In genomic region chr6:27617046-27617687, GRCh38 we compare ENCODE assay signal across 9 cellular contexts.
A peak's percentile ranks its signal among the peaks of the same experiment; 100 is the strongest.
DNase-seq lines count a peak whose midpoint lies in the region; ATAC-seq, FAIRE-seq and TF ChIP-seq lines count a peak whose summit lies in the region.
"Had no signal": no experiment of that assay in that cellular context is flagged by ENCODE, and none has a peak within 500 bp of the region (broad histone marks: within the 10 kb centered on the region; RNA-seq: fewer than 3 reads in every experiment).

No MANE protein-coding gene starts in this region.

- DNase-seq in A549 (ENCODE audit: low read depth in 1 of 2, low spot score in 1 of 2) (no peak), HAP-1 (ENCODE audit: low spot score in 2 of 2) (peak; percentile 11 to 25), left colon (no peak), HuH-7 (ENCODE audit: low spot score) (no peak)
- no peak for DNase-seq in activated naive CD8-positive, alpha-beta T cell treated with anti-CD3 and anti-CD28 coated beads, Interleukin-2, amount 50 U/mL, for 24 hours
- no peak for DNase-seq in effector memory CD4-positive, alpha-beta T cell
- DNase-seq: activated CD4-positive, CD25-positive, alpha-beta regulatory T cell treated with anti-CD3 and anti-CD28 coated beads, Interleukin-2, amount 50 U/mL, for 72 hours had no signal

- intact Hi-C loops in left colon (cut with DNase I, micrococcal nuclease): no loop called here

- peak overlapping the region; percentile 77 for H3K4me3 Mint-ChIP-seq in activated naive CD8-positive, alpha-beta T cell treated with anti-CD3 and anti-CD28 coated beads, Interleukin-2, amount 50 U/mL, for 24 hours

- peaks cover 13% of the 10 kb centered on the region for H3K4me1 Mint-ChIP-seq in activated naive CD8-positive, alpha-beta T cell treated with anti-CD3 and anti-CD28 coated beads, Interleukin-2, amount 50 U/mL, for 24 hours

- H3K4me3 ChIP-seq in A549 (peak overlapping the region; percentile 56), HAP-1 (peak overlapping the region; percentile 39)
- H3K4me3 ChIP-seq in effector memory CD4-positive, alpha-beta T cell (ENCODE audit: insufficient read depth, low read depth, low read length, poor library complexity, severe bottlenecking): no peak overlapping the region

- no peaks in the 10 kb centered on the region for H3K9me3 Mint-ChIP-seq in activated naive CD8-positive, alpha-beta T cell treated with anti-CD3 and anti-CD28 coated beads, Interleukin-2, amount 50 U/mL, for 24 hours

- peaks cover 61% of the 10 kb centered on the region for H3K27me3 Mint-ChIP-seq in activated naive CD8-positive, alpha-beta T cell treated with anti-CD3 and anti-CD28 coated beads, Interleukin-2, amount 50 U/mL, for 24 hours

- TF ChIP-seq CTCF in A549 (IDR thresholded peaks at IDR 0.05): no peak

- no peaks in the 10 kb centered on the region for H3K27me3 ChIP-seq in HAP-1 (ENCODE audit: low read depth)
- H3K27me3 ChIP-seq in effector memory CD4-positive, alpha-beta T cell (replicated peaks; ENCODE audit: control insufficient read depth, insufficient read depth, low read length, poor library complexity, severe bottlenecking): peaks cover 17% of the 10 kb centered on the region

- TF ChIP-seq RAD21 in A549 (conservative IDR thresholded peaks at IDR 0.05 in 1 of 2, IDR thresholded peaks at IDR 0.05 in 1 of 2): no peak

- CTCF ChIA-PET in A549 (lab: Yijun Ruan, JAX): interaction anchor here (0.6 to 3.7 kb wide), 10 partner anchors 8 to 279 kb away, joined by 3 to 27 read pairs (median 4); no protein-coding TSS in a partner anchor

- no peak overlapping the region for H3K27ac Mint-ChIP-seq in activated naive CD8-positive, alpha-beta T cell treated with anti-CD3 and anti-CD28 coated beads, Interleukin-2, amount 50 U/mL, for 24 hours

- peak overlapping the region; percentile 59 to 84 for H3K27ac ChIP-seq in A549
- H3K27ac ChIP-seq in effector memory CD4-positive, alpha-beta T cell (ENCODE audit: insufficient read depth, low read length, poor library complexity, severe bottlenecking): no peak overlapping the region

- H3K4me2 ChIP-seq in A549: peak overlapping the region; percentile 69

- no peaks in the 10 kb centered on the region for H3K9me3 ChIP-seq in A549
- H3K9me3 ChIP-seq in HAP-1: no peaks in the 10 kb centered on the region
- H3K9me3 ChIP-seq in effector memory CD4-positive, alpha-beta T cell (ENCODE audit: control insufficient read depth, low read length): no peaks in the 10 kb centered on the region

- peaks cover 3% of the 10 kb centered on the region for H3K36me3 Mint-ChIP-seq in activated naive CD8-positive, alpha-beta T cell treated with anti-CD3 and anti-CD28 coated beads, Interleukin-2, amount 50 U/mL, for 24 hours (ENCODE audit: low read depth)

- ATAC-seq in A549 (peak; percentile 72), left colon (peak; percentile 35), HG02970 (IDR thresholded peaks at IDR 0.05; ENCODE audit: low FRiP score, unreplicated experiment) (no peak), HG03521 (IDR thresholded peaks at IDR 0.05; ENCODE audit: unreplicated experiment) (no peak)
- no peak for ATAC-seq in activated naive CD8-positive, alpha-beta T cell treated with anti-CD3 and anti-CD28 coated beads, Interleukin-2, amount 50 U/mL, for 24 hours

- TF ChIP-seq EP300 in A549 (IDR thresholded peaks at IDR 0.05): no peak

- H3K4me1 ChIP-seq in A549 (peaks cover 7% of the 10 kb centered on the region; the same call in 1 of the 3 replicates), HAP-1 (peaks cover 5% of the 10 kb centered on the region; the same call in 1 of the 2 replicates)
- peaks cover 6% of the 10 kb centered on the region for H3K4me1 ChIP-seq in effector memory CD4-positive, alpha-beta T cell (ENCODE audit: control insufficient read depth, insufficient read depth, low read length, poor library complexity, severe bottlenecking)

- no peaks in the 10 kb centered on the region for H3K36me3 ChIP-seq in HAP-1 (replicated peaks)
- H3K36me3 ChIP-seq in effector memory CD4-positive, alpha-beta T cell (ENCODE audit: control insufficient read depth, insufficient read depth, low read length): no peaks in the 10 kb centered on the region

- in situ Hi-C loops in HAP-1 (cut with MboI; ENCODE audit: low sequenced_read_pairs): no loop called here

- FAIRE-seq in A549 (lab: Jason Lieb, UNC): no peak

- TF ChIP-seq POLR2A in A549 (IDR thresholded peaks at IDR 0.05; ENCODE audit: low read length): no peak

- POLR2A ChIA-PET in A549 (lab: Yijun Ruan, JAX): interaction anchor here (0.9 to 1.7 kb wide), 6 partner anchors 11 to 135 kb away, joined by 3 to 7 read pairs (median 4); no protein-coding TSS in a partner anchor

- 3% methylated on average over 18 of the region's 18 CpGs for WGBS in A549 (ENCODE audit: missing lambda C conversion rate)

TF ChIP-seq in A549, 52 proteins besides CTCF, POLR2A, EP300 and RAD21:
- TF ChIP-seq, protein P1, sequence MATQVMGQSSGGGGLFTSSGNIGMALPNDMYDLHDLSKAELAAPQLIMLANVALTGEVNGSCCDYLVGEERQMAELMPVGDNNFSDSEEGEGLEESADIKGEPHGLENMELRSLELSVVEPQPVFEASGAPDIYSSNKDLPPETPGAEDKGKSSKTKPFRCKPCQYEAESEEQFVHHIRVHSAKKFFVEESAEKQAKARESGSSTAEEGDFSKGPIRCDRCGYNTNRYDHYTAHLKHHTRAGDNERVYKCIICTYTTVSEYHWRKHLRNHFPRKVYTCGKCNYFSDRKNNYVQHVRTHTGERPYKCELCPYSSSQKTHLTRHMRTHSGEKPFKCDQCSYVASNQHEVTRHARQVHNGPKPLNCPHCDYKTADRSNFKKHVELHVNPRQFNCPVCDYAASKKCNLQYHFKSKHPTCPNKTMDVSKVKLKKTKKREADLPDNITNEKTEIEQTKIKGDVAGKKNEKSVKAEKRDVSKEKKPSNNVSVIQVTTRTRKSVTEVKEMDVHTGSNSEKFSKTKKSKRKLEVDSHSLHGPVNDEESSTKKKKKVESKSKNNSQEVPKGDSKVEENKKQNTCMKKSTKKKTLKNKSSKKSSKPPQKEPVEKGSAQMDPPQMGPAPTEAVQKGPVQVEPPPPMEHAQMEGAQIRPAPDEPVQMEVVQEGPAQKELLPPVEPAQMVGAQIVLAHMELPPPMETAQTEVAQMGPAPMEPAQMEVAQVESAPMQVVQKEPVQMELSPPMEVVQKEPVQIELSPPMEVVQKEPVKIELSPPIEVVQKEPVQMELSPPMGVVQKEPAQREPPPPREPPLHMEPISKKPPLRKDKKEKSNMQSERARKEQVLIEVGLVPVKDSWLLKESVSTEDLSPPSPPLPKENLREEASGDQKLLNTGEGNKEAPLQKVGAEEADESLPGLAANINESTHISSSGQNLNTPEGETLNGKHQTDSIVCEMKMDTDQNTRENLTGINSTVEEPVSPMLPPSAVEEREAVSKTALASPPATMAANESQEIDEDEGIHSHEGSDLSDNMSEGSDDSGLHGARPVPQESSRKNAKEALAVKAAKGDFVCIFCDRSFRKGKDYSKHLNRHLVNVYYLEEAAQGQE (IDR thresholded peaks at IDR 0.05): no peak
- TF ChIP-seq CBX8 (IDR thresholded peaks at IDR 0.05): no peak
- TF ChIP-seq CHD2 (IDR thresholded peaks at IDR 0.05; ENCODE audit: low read length, partially characterized antibody): no peak
- TF ChIP-seq TP53 (CRISPR knock-in tag; IDR thresholded peaks at IDR 0.05): no peak
- no peak for TF ChIP-seq MYC (IDR thresholded peaks at IDR 0.05; ENCODE audit: borderline replicate concordance, low read length)

Comparison
In these comparisons a context has a peak if more than half of its experiments do, and no peak if none do; other contexts are left out.
1. ATAC-seq: peak in A549 (2 of 2) and left colon (single experiment); none in activated naive CD8-positive, alpha-beta T cell treated with anti-CD3 and anti-CD28 coated beads, Interleukin-2, amount 50 U/mL, for 24 hours (single experiment), HG02970 (single experiment) and HG03521 (single experiment).
2. DNase-seq: peak in HAP-1 (2 of 2); none in A549 (0 of 2), activated naive CD8-positive, alpha-beta T cell treated with anti-CD3 and anti-CD28 coated beads, Interleukin-2, amount 50 U/mL, for 24 hours (single experiment), left colon (0 of 2), HuH-7 (single experiment) and effector memory CD4-positive, alpha-beta T cell (0 of 3).